Comparison of ENCODE assay signal across 25 cellular contexts in genomic region chr22:50715250-50715649, GRCh38. TPM values are rescaled to one million over a fixed set of nuclear protein-coding genes. Genes with fewer than 3 reads are reported as not detected.
"Had no signal": no experiment of that assay in that cellular context is flagged by ENCODE, and none has a peak within 500 bp of the region (broad histone marks: within the 10 kb centered on the region; RNA-seq: fewer than 3 reads in every experiment).

No MANE protein-coding gene starts in this region.

- H3K9me3 ChIP-seq: MG63 had no signal

- FAIRE-seq: astrocyte had no signal

- ATAC-seq: activated CD8-positive, alpha-beta memory T cell treated with anti-CD3 and anti-CD28 coated beads, Interleukin-2, amount 10 ng/mL, durations not matched to agents 7 days and 5 days; activated T-cell treated with anti-CD3 and anti-CD28 coated beads, Interleukin-2, amount 50 U/mL, for 4 hours; Panc1; T-helper 17 cell; WTC11 had no signal

- H3K36me3 ChIP-seq: MG63 had no signal

- H3K4me3 ChIP-seq: MG63 had no signal

- DNase-seq: activated CD4-positive, alpha-beta T cell treated with anti-CD3 and anti-CD28 coated beads for 1 hour; activated CD4-positive, alpha-beta T cell treated with anti-CD3 and anti-CD28 coated beads, Interleukin-2, amount 10 ng/mL, durations not matched to agents 24 days and 14 days; activated CD4-positive, alpha-beta T cell treated with anti-CD3 and anti-CD28 coated beads, Interleukin-2, amount 50 U/mL, for 48 hours; activated CD8-positive, alpha-beta memory T cell treated with anti-CD3 and anti-CD28 coated beads, Interleukin-2, amount 10 ng/mL, durations not matched to agents 7 days and 5 days; activated effector memory CD4-positive, alpha-beta T cell treated with anti-CD3 and anti-CD28 coated beads, Interleukin-2, amount 50 U/mL, for 16 hours; activated naive CD4-positive, alpha-beta T cell treated with anti-CD3 and anti-CD28 coated beads for 36 hours; activated T-cell treated with anti-CD3 and anti-CD28 coated beads, Interleukin-2, amount 50 U/mL, for 4 hours; amygdala; MG63; MV-4-11; NCI-H1092 treated with DMSO at 0.1 percent for 48 hours; NCI-H1417 treated with DMSO at 0.1 percent for 48 hours; NCI-H1694; NCI-H2029 treated with DMSO at 0.1 percent for 48 hours; NCI-H510A treated with DMSO at 0.1 percent for 48 hours; NCI-H69; NK-92 treated with Interleukin-12 subunit alpha and Interleukin-12 subunit beta, amount 100 ng/mL, for 24 hours; OCI-M1; RPMI8226; SHP77 treated with DMSO at 0.1 percent for 48 hours; T-helper 17 cell; T-helper 9 cell had no signal

- H3K27me3 ChIP-seq: MG63 had no signal

RNA-seq across cellular contexts. Expression of gene ACR, which starts 22.8 kb away (rescaled TPM):
- total RNA-seq: activated CD4-positive, alpha-beta T cell treated with anti-CD3 and anti-CD28 coated beads, Interleukin-2, amount 10 ng/mL, durations not matched to agents 24 days and 14 days; activated CD8-positive, alpha-beta memory T cell treated with anti-CD3 and anti-CD28 coated beads, Interleukin-2, amount 10 ng/mL, durations not matched to agents 7 days and 5 days; activated naive CD4-positive, alpha-beta T cell treated with anti-CD3 and anti-CD28 coated beads for 36 hours; activated T-cell treated with anti-CD3 and anti-CD28 coated beads, Interleukin-2, amount 50 U/mL, for 4 hours; astrocyte; T-helper 17 cell had no signal
